22 cellular contexts compared by ENCODE assay signal in the genomic region with DNA sequence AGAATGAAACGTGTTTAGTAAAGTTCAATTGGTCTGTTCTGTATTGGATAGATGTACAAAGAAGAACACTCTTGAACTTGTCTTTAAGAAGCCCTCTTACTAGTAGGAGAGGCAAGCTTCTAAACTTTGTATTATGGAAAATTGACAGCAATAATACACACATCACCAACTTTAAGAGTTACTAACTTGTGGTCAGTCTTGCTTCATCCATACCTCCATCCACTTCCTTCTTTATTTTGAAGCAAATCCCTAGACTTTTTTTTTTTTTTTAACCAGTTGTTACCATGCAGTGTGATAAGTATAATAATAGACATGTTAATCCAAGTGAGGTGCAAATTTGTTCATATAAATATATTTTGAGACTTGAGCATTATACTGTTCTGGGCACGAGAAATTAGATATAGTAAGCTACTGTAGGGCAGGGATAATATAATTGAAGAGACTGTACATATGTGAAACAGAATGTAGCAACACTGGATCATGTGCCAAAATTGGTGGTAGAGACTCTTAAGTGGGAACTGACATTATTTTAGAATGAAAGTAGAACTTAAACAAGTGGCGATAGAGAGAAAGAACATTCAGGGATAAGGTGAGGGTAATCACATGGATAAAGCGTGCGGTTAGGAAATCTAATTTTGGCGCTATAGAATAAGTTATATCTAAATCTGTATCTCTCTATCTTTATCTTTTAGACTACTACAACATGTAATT. TPM values are rescaled to one million over a fixed set of nuclear protein-coding genes. Genes with fewer than 3 reads are reported as not detected.
A peak's percentile ranks its signal among the peaks of the same experiment; 100 is the strongest.
DNase-seq lines count a peak whose midpoint lies in the region; ATAC-seq and TF ChIP-seq lines count a peak whose summit lies in the region.
"Had no signal": no experiment of that assay in that cellular context is flagged by ENCODE, and none has a peak within 500 bp of the region (broad histone marks: within the 10 kb centered on the region; RNA-seq: fewer than 3 reads in every experiment).

No MANE protein-coding gene starts in this region.

- H3K4me3 ChIP-seq in SK-N-SH (ENCODE audit: low read depth in 2 of 2, low read length in 1 of 2): no peak overlapping the region
- H3K4me3 ChIP-seq: cardiac muscle cell, lung had no signal

- no peak for TF ChIP-seq RAD21 in SK-N-SH (IDR thresholded peaks at IDR 0.05; ENCODE audit: low read length)

- no peak for TF ChIP-seq CTCF in SK-N-SH (IDR thresholded peaks at IDR 0.05)

- CTCF ChIA-PET in SK-N-SH (lab: Yijun Ruan, JAX): interaction anchor here (1.0 kb wide), 1 partner anchor 20 kb away, joined by 3 read pairs; no protein-coding TSS in a partner anchor

- no peak overlapping the region for H3K9ac ChIP-seq in SK-N-SH

- POLR2A ChIA-PET in SK-N-SH (lab: Yijun Ruan, JAX): no interaction called here

- H3K27ac ChIP-seq in SK-N-SH (ENCODE audit: low read depth in 2 of 2, low read length in 1 of 2): no peak overlapping the region
- H3K27ac ChIP-seq in epithelial cell of prostate: peak overlapping the region; percentile 6
- H3K27ac ChIP-seq: cardiac muscle cell had no signal

- DNase-seq in SK-N-SH (no peak), NOMO-1 treated with DMSO at 0.1 percent for 48 hours (lab: John Stamatoyannopoulos, UW; ENCODE audit: unreplicated experiment) (peak; percentile 94), epithelial cell of prostate (ENCODE audit: low read depth, low spot score) (no peak), pons (ENCODE audit: low spot score) (peak; percentile 51), NCI-H2171 (lab: John Stamatoyannopoulos, UW) (no peak)
- no peak for DNase-seq in effector CD8-positive, alpha-beta T cell (lab: John Stamatoyannopoulos, UW)
- DNase-seq: 8988T; activated CD8-positive, alpha-beta T cell treated with anti-CD3 and anti-CD28 coated beads, Interleukin-2, amount 10 ng/mL, durations not matched to agents 7 days and 5 days; CD4-positive, CD25-positive, alpha-beta regulatory T cell; DMS79; effector memory CD4-positive, alpha-beta T cell; natural killer cell; NCI-H2029; NCI-H510A; stimulated activated CD4-positive, alpha-beta T cell treated with anti-CD3 and anti-CD28 coated beads, Interleukin-12 subunit alpha, Interleukin-12 subunit beta, amount 100 ng/mL, for 4 hours; stimulated activated naive CD4-positive, alpha-beta T cell; T-cell had no signal

- peaks cover 0 to 12% of the 10 kb centered on the region in 2 experiments for H3K36me3 ChIP-seq in SK-N-SH (replicated peaks in 1 of 2; ENCODE audit: control insufficient read depth in 1 of 2, insufficient read depth in 2 of 2, low read length in 1 of 2)
- H3K36me3 ChIP-seq: cardiac muscle cell had no signal

- H2AFZ ChIP-seq in SK-N-SH (ENCODE audit: low read depth): no peak overlapping the region

- no peaks in the 10 kb centered on the region for H3K9me3 ChIP-seq in SK-N-SH

- no peak for TF ChIP-seq EP300 in SK-N-SH (IDR thresholded peaks at IDR 0.05; ENCODE audit: borderline replicate concordance in 1 of 2, low read depth in 1 of 2, low read length in 1 of 2)

- no peaks in the 10 kb centered on the region for H3K27me3 ChIP-seq in SK-N-SH (ENCODE audit: insufficient read depth)
- H3K27me3 ChIP-seq: cardiac muscle cell had no signal

- peaks cover 94% of the 10 kb centered on the region for H4K20me1 ChIP-seq in SK-N-SH (ENCODE audit: insufficient read depth)

- H3K4me1 ChIP-seq in SK-N-SH (ENCODE audit: control insufficient read depth in 1 of 2, insufficient read depth in 2 of 2, low read depth in 1 of 2, low read length in 1 of 2): peaks cover 15% of the 10 kb centered on the region in 2 experiments; a peak in 3 of 4 replicates

- 0 out of 2 replicates have a peak overlapping the region, but pooled peaks have one; percentile 6 for H3K4me2 ChIP-seq in SK-N-SH

- H3K9me2 ChIP-seq in SK-N-SH: no peaks in the 10 kb centered on the region

- WGBS in SK-N-SH (ENCODE audit: low lambda C conversion rate): 90% methylated on average over 6 of the region's 6 CpGs

- H3F3A ChIP-seq in SK-N-SH (replicated peaks; ENCODE audit: insufficient read depth): peaks cover 3% of the 10 kb centered on the region

- ATAC-seq in SK-N-SH treated with all-trans-retinoic acid at 6 μM for 48 hours: no peak
- ATAC-seq in GM21528 (IDR thresholded peaks at IDR 0.05; ENCODE audit: low FRiP score, unreplicated experiment): no peak
- ATAC-seq: activated CD8-positive, alpha-beta T cell treated with anti-CD3 and anti-CD28 coated beads, Interleukin-2, amount 10 ng/mL, durations not matched to agents 7 days and 5 days; T-cell; WTC11 had no signal

- peaks cover 100% of the 10 kb centered on the region for H3K79me2 ChIP-seq in SK-N-SH (ENCODE audit: insufficient read depth)

TF ChIP-seq in SK-N-SH, 30 proteins besides CTCF, POLR2A, EP300 and RAD21:
- TF ChIP-seq USF1 (IDR thresholded peaks at IDR 0.05; ENCODE audit: borderline replicate concordance, low read depth) (no peak), FOXJ3 (CRISPR knock-in tag; IDR thresholded peaks at IDR 0.05) (no peak), NFIC (IDR thresholded peaks at IDR 0.05; ENCODE audit: borderline replicate concordance) (no peak), RXRA (IDR thresholded peaks at IDR 0.05; ENCODE audit: borderline replicate concordance, low read depth) (no peak), TEAD4 (IDR thresholded peaks at IDR 0.05; ENCODE audit: borderline replicate concordance, insufficient read depth) (no peak), RFX5 (IDR thresholded peaks at IDR 0.05; ENCODE audit: low read length) (no peak), ELF1 (IDR thresholded peaks at IDR 0.05) (no peak), MXI1 (IDR thresholded peaks at IDR 0.05; ENCODE audit: low read depth, low read length) (no peak)

TF ChIP-seq in SK-N-SH treated with all-trans-retinoic acid at 6 μM for 48 hours, 23 proteins besides CTCF, POLR2A, EP300 and RAD21 (continues in another document):
- TF ChIP-seq ZNF565 (CRISPR knock-in tag; conservative IDR thresholded peaks at IDR 0.05; ENCODE audit: low read depth) (no peak), TOX (CRISPR knock-in tag; IDR thresholded peaks at IDR 0.05; ENCODE audit: borderline replicate concordance) (no peak), SNAI2 (CRISPR knock-in tag; IDR thresholded peaks at IDR 0.05) (no peak), ESRRG (CRISPR knock-in tag; IDR thresholded peaks at IDR 0.05) (no peak), ZNF8 (CRISPR knock-in tag; IDR thresholded peaks at IDR 0.05) (no peak), ZC3H10 (CRISPR knock-in tag; IDR thresholded peaks at IDR 0.05) (no peak), ZFP30 (CRISPR knock-in tag; IDR thresholded peaks at IDR 0.05) (no peak), POU6F1 (CRISPR knock-in tag; IDR thresholded peaks at IDR 0.05; ENCODE audit: borderline replicate concordance, low read depth) (no peak), CSDC2 (CRISPR knock-in tag; IDR thresholded peaks at IDR 0.05) (no peak), PPARA (CRISPR knock-in tag; IDR thresholded peaks at IDR 0.05; ENCODE audit: borderline replicate concordance) (no peak), ARNTL (CRISPR knock-in tag; IDR thresholded peaks at IDR 0.05; ENCODE audit: borderline replicate concordance, low read depth) (no peak), ISL1 (CRISPR knock-in tag; IDR thresholded peaks at IDR 0.05) (no peak), ZNF70 (CRISPR knock-in tag; IDR thresholded peaks at IDR 0.05) (no peak), RARB (CRISPR knock-in tag; IDR thresholded peaks at IDR 0.05) (no peak)
- TF ChIP-seq, protein P1, sequence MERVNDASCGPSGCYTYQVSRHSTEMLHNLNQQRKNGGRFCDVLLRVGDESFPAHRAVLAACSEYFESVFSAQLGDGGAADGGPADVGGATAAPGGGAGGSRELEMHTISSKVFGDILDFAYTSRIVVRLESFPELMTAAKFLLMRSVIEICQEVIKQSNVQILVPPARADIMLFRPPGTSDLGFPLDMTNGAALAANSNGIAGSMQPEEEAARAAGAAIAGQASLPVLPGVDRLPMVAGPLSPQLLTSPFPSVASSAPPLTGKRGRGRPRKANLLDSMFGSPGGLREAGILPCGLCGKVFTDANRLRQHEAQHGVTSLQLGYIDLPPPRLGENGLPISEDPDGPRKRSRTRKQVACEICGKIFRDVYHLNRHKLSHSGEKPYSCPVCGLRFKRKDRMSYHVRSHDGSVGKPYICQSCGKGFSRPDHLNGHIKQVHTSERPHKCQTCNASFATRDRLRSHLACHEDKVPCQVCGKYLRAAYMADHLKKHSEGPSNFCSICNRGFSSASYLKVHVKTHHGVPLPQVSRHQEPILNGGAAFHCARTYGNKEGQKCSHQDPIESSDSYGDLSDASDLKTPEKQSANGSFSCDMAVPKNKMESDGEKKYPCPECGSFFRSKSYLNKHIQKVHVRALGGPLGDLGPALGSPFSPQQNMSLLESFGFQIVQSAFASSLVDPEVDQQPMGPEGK (CRISPR knock-in tag; IDR thresholded peaks at IDR 0.05; ENCODE audit: borderline replicate concordance): no peak
- TF ChIP-seq, protein P2, sequence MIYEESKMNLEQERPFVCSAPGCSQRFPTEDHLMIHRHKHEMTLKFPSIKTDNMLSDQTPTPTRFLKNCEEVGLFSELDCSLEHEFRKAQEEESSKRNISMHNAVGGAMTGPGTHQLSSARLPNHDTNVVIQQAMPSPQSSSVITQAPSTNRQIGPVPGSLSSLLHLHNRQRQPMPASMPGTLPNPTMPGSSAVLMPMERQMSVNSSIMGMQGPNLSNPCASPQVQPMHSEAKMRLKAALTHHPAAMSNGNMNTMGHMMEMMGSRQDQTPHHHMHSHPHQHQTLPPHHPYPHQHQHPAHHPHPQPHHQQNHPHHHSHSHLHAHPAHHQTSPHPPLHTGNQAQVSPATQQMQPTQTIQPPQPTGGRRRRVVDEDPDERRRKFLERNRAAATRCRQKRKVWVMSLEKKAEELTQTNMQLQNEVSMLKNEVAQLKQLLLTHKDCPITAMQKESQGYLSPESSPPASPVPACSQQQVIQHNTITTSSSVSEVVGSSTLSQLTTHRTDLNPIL (CRISPR knock-in tag; IDR thresholded peaks at IDR 0.05; ENCODE audit: low read depth): no peak

RNA-seq across cellular contexts. Expression of gene FAR1, which starts 6.5 kb away (rescaled TPM):
- polyA plus RNA-seq in SK-N-SH (2012; rRNA removed): 29.0 and 38.8 TPM in 2 replicates
- polyA plus RNA-seq in SK-N-SH (2012; cell fraction: cytosol; rRNA removed): 38.7 and 39.3 TPM in 2 replicates
- 17.8 and 38.1 TPM in 2 replicates for polyA plus RNA-seq in SK-N-SH (2012; cell fraction: nucleus; rRNA removed)

Comparison
In these comparisons a context has a peak if more than half of its experiments do, and no peak if none do; other contexts are left out.
1. DNase-seq: peak in NOMO-1 treated with DMSO at 0.1 percent for 48 hours (single experiment) and pons (single experiment); none in SK-N-SH (single experiment), epithelial cell of prostate (single experiment), effector CD8-positive, alpha-beta T cell (single experiment) and NCI-H2171 (single experiment).